ENCODE assay signal across 8 cellular contexts in the genomic region with DNA sequence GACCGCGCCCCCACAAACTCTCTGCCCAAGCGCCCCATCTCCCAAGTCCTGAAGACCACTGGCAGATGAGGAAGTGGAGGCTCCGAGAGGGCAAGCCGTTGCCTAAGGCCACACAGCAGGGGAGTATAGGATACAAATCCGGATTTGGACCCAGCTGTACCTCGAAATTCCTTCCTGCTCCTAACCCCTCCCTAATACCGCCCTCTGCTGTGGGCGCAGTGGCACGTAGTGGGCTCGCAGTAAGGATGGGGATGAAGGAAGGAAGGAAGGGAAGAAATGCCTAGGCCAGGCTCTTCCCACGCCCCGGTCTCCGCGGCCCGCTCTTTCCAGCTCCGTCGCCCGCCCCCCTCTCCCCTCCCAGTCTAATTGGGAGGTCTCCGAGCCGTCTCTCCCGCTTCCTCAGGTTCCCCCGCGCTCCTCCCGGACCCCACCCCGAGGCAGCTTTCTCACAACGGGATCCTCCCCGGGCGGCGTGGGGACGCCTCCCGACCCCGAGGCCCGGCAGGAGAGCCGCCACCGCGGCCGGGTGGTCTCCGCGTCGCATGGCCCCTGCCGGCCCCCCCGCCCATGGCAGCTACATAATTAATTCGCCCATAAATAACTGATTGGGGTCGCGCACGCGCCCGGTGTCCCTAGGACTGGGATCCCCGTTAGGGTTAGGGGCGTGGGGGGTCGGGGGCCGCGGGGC.
DNase-seq lines count a peak whose midpoint lies in the region; ATAC-seq and TF ChIP-seq lines count a peak whose summit lies in the region.

No MANE protein-coding gene starts in this region.

- peak overlapping the region; percentile 45 for H3K4me3 ChIP-seq in H7 (ENCODE audit: insufficient read depth, low read depth, low read length)
- H3K4me3 ChIP-seq in WERI-Rb-1 (ENCODE audit: low read depth, low read length), result peak overlapping the region; percentile 56
- peak overlapping the region; percentile 41 to 77 (median 66) for H3K4me3 ChIP-seq in heart left ventricle
- peak overlapping the region; percentile 51 to 53 for H3K4me3 ChIP-seq in prostate gland

- 0 out of 2 replicates have a peak, but pooled peaks have one; percentile 32 for TF ChIP-seq CTCF in WERI-Rb-1 (IDR thresholded peaks at IDR 0.05; ENCODE audit: low read depth, low read length)
- TF ChIP-seq CTCF in heart left ventricle (IDR thresholded peaks at IDR 0.05), result peak in 5 of 12 donors; percentile 8 to 32 (median 26)
- peak in 2 of 4 experiments; percentile 30 to 41 for TF ChIP-seq CTCF in prostate gland (IDR thresholded peaks at IDR 0.05)

- H3K27ac ChIP-seq in WERI-Rb-1 (peak overlapping the region; percentile 99), heart left ventricle (peak overlapping the region; percentile 97 to 100 (median 99)), prostate gland (peak overlapping the region; percentile 99 to 100)

- H3K36me3 ChIP-seq in H7 (replicated peaks; ENCODE audit: control insufficient read depth, insufficient read depth, low read length), result no peaks in the 10 kb centered on the region
- no peaks in the 10 kb centered on the region for H3K36me3 ChIP-seq in WERI-Rb-1
- no peaks in the 10 kb centered on the region for H3K36me3 ChIP-seq in heart left ventricle
- H3K36me3 ChIP-seq in prostate gland, result no peaks in the 10 kb centered on the region

- intact Hi-C loops in heart left ventricle (cut with DNase I), result loop anchor here in 9 of 10 donors (1.0 to 10.0 kb wide), 16 partner anchors 21 to 343 kb away; a partner anchor contains a TSS
- intact Hi-C loops in prostate gland (cut with DNase I), result loop anchor here (2.0 to 5.0 kb wide), 4 partner anchors 21 to 165 kb away; no protein-coding TSS in a partner anchor

- TF ChIP-seq POLR2A in heart left ventricle (IDR thresholded peaks at IDR 0.05) (no peak), prostate gland (IDR thresholded peaks at IDR 0.05) (no peak)

- peak in 3 of 4 donors; percentile 4 to 16 (median 6) for ATAC-seq in heart left ventricle
- ATAC-seq in HG03342 (IDR thresholded peaks at IDR 0.05; ENCODE audit: unreplicated experiment), result no peak

- 10 to 22% (median 11%) methylated on average over 29 to 54 of the region's 54 CpGs for WGBS in heart left ventricle, 4 donors
- 9% methylated on average over 54 of the region's 54 CpGs for WGBS in prostate gland

- H3K4me1 ChIP-seq in heart left ventricle (peaks cover 8 to 76% (median 56%) of the 10 kb centered on the region in 12 donors), prostate gland (replicated peaks) (peaks cover 28% of the 10 kb centered on the region)

- H3K9me3 ChIP-seq in WERI-Rb-1 (ENCODE audit: severe bottlenecking), result no peaks in the 10 kb centered on the region
- no peaks in the 10 kb centered on the region for H3K9me3 ChIP-seq in heart left ventricle
- no peaks in the 10 kb centered on the region for H3K9me3 ChIP-seq in prostate gland

- DNase-seq in H7 (peak; percentile 81), WERI-Rb-1 (peak; percentile 67), heart left ventricle (peak; percentile 69 to 83 (median 77)), prostate gland (ENCODE audit: low spot score) (no peak), iPS-NIHi7 (ENCODE audit: extremely low spot score) (no peak), dermis blood vessel endothelial cell (no peak), ecto neural progenitor cell (ENCODE audit: low spot score) (no peak)

- H3K27me3 ChIP-seq in H7 (ENCODE audit: control insufficient read depth, insufficient read depth, low read length), result peaks cover 37% of the 10 kb centered on the region
- no peaks in the 10 kb centered on the region for H3K27me3 ChIP-seq in WERI-Rb-1 (ENCODE audit: insufficient read depth, low read depth, severe bottlenecking)
- H3K27me3 ChIP-seq in heart left ventricle, result no peaks in the 10 kb centered on the region
- H3K27me3 ChIP-seq in prostate gland (replicated peaks; ENCODE audit: insufficient read depth), result no peaks in the 10 kb centered on the region

Comparison
In these comparisons a context has a peak if more than half of its experiments do, and no peak if none do; other contexts are left out.
1. DNase-seq: peak in H7 (single experiment), WERI-Rb-1 (single experiment) and heart left ventricle (5 of 5); none in prostate gland (single experiment), iPS-NIHi7 (single experiment), dermis blood vessel endothelial cell (single experiment) and ecto neural progenitor cell (single experiment).
2. Peak in every context shown above with its lines, with median percentiles within 50 percentile points of each other: H3K4me3 ChIP-seq and H3K27ac ChIP-seq.